Comparison of ENCODE assay signal across 1 cellular context in the genomic region with DNA sequence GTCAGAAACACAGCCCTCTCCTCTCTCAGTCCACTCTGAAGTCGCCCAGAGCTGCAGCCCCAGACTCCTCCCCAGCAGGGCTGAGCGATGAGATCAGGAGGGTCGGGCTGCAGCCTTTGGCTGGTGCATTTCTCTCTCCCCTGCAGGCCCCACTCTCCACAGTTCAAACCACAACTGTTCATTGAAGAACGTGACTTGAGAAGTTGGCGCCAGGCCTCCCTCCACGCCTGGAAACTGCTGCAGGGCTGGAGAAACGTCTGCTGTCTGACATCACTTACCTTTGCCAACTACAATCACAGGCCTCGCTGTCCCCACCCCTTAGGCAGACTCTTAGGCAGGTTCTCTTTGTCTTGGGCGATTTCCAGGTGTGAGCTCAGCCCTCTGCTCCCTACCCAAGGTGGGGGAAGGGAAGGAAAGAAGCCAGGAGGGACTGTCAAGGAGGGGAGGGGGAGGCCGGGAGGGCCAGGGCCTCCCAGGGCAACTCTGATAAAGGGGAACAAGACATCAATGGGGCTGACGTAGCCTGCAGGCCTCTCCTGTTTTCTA.
TF ChIP-seq lines count a peak whose summit lies in the region.

No MANE protein-coding gene starts in this region.

TF ChIP-seq in HepG2, 621 proteins besides CTCF, POLR2A, EP300 and RAD21 (continues in another document):
- TF ChIP-seq ZSCAN25 (CRISPR knock-in tag; IDR thresholded peaks at IDR 0.05) (peak; percentile 69; the same call in 1 of the 2 replicates), POGZ (CRISPR knock-in tag; IDR thresholded peaks at IDR 0.05) (peak; percentile 14; the same call in 1 of the 2 replicates), FOXA1 (IDR thresholded peaks at IDR 0.05) (no peak), FOXA1 (CRISPR knock-in tag; IDR thresholded peaks at IDR 0.05) (no peak), NR2C2 (CRISPR knock-in tag; IDR thresholded peaks at IDR 0.05; ENCODE audit: borderline replicate concordance) (no peak), ZNF562 (CRISPR knock-in tag; IDR thresholded peaks at IDR 0.05; ENCODE audit: borderline replicate concordance) (no peak), ZNF530 (CRISPR knock-in tag; IDR thresholded peaks at IDR 0.05; ENCODE audit: low read depth) (no peak), KLF12 (CRISPR knock-in tag; IDR thresholded peaks at IDR 0.05; ENCODE audit: borderline replicate concordance) (no peak), SRF (IDR thresholded peaks at IDR 0.05; ENCODE audit: low read depth, low read length) (no peak), PHF8 (CRISPR knock-in tag; IDR thresholded peaks at IDR 0.05) (0 out of 2 replicates have a peak, but pooled peaks have one; percentile 9), ZNF274 (CRISPR knock-in tag; IDR thresholded peaks at IDR 0.05) (no peak), ZKSCAN5 (CRISPR knock-in tag; IDR thresholded peaks at IDR 0.05) (no peak), IKZF4 (CRISPR knock-in tag; IDR thresholded peaks at IDR 0.05; ENCODE audit: borderline replicate concordance, low read depth, not compliant biosample characterization) (no peak), EHMT2 (IDR thresholded peaks at IDR 0.05; ENCODE audit: borderline replicate concordance, low read depth, low read length) (no peak), KLF6 (CRISPR knock-in tag; IDR thresholded peaks at IDR 0.05) (0 out of 2 replicates have a peak, but pooled peaks have one; percentile 19), ATF7 (IDR thresholded peaks at IDR 0.05) (no peak), ATF7 (CRISPR knock-in tag; IDR thresholded peaks at IDR 0.05) (0 out of 2 replicates have a peak, but pooled peaks have one; percentile 24), ZNF317 (CRISPR knock-in tag; IDR thresholded peaks at IDR 0.05) (no peak), MYC (CRISPR knock-in tag; IDR thresholded peaks at IDR 0.05; ENCODE audit: borderline replicate concordance) (0 out of 2 replicates have a peak, but pooled peaks have one; percentile 35), ZKSCAN8 (CRISPR knock-in tag; IDR thresholded peaks at IDR 0.05; ENCODE audit: borderline replicate concordance) (no peak), ZNF282 (IDR thresholded peaks at IDR 0.05; ENCODE audit: partially characterized antibody) (no peak), DMAP1 (CRISPR knock-in tag; IDR thresholded peaks at IDR 0.05) (peak; percentile 39; the same call in 1 of the 2 replicates)
- TF ChIP-seq, protein P1, sequence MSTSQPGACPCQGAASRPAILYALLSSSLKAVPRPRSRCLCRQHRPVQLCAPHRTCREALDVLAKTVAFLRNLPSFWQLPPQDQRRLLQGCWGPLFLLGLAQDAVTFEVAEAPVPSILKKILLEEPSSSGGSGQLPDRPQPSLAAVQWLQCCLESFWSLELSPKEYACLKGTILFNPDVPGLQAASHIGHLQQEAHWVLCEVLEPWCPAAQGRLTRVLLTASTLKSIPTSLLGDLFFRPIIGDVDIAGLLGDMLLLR (CRISPR knock-in tag; IDR thresholded peaks at IDR 0.05): no peak
- TF ChIP-seq, protein P2, sequence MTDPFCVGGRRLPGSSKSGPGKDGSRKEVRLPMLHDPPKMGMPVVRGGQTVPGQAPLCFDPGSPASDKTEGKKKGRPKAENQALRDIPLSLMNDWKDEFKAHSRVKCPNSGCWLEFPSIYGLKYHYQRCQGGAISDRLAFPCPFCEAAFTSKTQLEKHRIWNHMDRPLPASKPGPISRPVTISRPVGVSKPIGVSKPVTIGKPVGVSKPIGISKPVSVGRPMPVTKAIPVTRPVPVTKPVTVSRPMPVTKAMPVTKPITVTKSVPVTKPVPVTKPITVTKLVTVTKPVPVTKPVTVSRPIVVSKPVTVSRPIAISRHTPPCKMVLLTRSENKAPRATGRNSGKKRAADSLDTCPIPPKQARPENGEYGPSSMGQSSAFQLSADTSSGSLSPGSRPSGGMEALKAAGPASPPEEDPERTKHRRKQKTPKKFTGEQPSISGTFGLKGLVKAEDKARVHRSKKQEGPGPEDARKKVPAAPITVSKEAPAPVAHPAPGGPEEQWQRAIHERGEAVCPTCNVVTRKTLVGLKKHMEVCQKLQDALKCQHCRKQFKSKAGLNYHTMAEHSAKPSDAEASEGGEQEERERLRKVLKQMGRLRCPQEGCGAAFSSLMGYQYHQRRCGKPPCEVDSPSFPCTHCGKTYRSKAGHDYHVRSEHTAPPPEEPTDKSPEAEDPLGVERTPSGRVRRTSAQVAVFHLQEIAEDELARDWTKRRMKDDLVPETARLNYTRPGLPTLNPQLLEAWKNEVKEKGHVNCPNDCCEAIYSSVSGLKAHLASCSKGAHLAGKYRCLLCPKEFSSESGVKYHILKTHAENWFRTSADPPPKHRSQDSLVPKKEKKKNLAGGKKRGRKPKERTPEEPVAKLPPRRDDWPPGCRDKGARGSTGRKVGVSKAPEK (CRISPR knock-in tag; IDR thresholded peaks at IDR 0.05; ENCODE audit: borderline replicate concordance): 0 out of 2 replicates have a peak, but pooled peaks have one; percentile 38
- TF ChIP-seq, protein P3, sequence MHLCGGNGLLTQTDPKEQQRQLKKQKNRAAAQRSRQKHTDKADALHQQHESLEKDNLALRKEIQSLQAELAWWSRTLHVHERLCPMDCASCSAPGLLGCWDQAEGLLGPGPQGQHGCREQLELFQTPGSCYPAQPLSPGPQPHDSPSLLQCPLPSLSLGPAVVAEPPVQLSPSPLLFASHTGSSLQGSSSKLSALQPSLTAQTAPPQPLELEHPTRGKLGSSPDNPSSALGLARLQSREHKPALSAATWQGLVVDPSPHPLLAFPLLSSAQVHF (CRISPR knock-in tag; IDR thresholded peaks at IDR 0.05): no peak
- TF ChIP-seq, protein P4, sequence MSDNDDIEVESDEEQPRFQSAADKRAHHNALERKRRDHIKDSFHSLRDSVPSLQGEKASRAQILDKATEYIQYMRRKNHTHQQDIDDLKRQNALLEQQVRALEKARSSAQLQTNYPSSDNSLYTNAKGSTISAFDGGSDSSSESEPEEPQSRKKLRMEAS (IDR thresholded peaks at IDR 0.05): peak; percentile 44
- TF ChIP-seq, protein P5, sequence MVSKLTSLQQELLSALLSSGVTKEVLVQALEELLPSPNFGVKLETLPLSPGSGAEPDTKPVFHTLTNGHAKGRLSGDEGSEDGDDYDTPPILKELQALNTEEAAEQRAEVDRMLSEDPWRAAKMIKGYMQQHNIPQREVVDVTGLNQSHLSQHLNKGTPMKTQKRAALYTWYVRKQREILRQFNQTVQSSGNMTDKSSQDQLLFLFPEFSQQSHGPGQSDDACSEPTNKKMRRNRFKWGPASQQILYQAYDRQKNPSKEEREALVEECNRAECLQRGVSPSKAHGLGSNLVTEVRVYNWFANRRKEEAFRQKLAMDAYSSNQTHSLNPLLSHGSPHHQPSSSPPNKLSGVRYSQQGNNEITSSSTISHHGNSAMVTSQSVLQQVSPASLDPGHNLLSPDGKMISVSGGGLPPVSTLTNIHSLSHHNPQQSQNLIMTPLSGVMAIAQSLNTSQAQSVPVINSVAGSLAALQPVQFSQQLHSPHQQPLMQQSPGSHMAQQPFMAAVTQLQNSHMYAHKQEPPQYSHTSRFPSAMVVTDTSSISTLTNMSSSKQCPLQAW (CRISPR knock-in tag; IDR thresholded peaks at IDR 0.05): peak; percentile 36; the same call in 1 of the 2 replicates
- TF ChIP-seq, protein P6, sequence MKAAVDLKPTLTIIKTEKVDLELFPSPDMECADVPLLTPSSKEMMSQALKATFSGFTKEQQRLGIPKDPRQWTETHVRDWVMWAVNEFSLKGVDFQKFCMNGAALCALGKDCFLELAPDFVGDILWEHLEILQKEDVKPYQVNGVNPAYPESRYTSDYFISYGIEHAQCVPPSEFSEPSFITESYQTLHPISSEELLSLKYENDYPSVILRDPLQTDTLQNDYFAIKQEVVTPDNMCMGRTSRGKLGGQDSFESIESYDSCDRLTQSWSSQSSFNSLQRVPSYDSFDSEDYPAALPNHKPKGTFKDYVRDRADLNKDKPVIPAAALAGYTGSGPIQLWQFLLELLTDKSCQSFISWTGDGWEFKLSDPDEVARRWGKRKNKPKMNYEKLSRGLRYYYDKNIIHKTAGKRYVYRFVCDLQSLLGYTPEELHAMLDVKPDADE (CRISPR knock-in tag; IDR thresholded peaks at IDR 0.05): no peak
- TF ChIP-seq, protein P7, sequence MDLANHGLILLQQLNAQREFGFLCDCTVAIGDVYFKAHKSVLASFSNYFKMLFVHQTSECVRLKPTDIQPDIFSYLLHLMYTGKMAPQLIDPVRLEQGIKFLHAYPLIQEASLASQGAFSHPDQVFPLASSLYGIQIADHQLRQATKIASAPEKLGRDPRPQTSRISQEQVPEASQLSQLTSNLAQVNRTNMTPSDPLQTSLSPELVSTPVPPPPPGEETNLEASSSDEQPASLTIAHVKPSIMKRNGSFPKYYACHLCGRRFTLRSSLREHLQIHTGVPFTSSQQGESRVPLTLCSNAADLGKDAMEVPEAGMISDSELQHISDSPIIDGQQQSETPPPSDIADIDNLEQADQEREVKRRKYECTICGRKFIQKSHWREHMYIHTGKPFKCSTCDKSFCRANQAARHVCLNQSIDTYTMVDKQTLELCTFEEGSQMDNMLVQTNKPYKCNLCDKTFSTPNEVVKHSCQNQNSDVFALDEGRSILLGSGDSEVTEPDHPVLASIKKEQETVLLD (CRISPR knock-in tag; IDR thresholded peaks at IDR 0.05; ENCODE audit: low read depth): no peak
- TF ChIP-seq, protein P8, sequence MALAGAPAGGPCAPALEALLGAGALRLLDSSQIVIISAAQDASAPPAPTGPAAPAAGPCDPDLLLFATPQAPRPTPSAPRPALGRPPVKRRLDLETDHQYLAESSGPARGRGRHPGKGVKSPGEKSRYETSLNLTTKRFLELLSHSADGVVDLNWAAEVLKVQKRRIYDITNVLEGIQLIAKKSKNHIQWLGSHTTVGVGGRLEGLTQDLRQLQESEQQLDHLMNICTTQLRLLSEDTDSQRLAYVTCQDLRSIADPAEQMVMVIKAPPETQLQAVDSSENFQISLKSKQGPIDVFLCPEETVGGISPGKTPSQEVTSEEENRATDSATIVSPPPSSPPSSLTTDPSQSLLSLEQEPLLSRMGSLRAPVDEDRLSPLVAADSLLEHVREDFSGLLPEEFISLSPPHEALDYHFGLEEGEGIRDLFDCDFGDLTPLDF (CRISPR knock-in tag; IDR thresholded peaks at IDR 0.05): no peak
- TF ChIP-seq, protein P9, sequence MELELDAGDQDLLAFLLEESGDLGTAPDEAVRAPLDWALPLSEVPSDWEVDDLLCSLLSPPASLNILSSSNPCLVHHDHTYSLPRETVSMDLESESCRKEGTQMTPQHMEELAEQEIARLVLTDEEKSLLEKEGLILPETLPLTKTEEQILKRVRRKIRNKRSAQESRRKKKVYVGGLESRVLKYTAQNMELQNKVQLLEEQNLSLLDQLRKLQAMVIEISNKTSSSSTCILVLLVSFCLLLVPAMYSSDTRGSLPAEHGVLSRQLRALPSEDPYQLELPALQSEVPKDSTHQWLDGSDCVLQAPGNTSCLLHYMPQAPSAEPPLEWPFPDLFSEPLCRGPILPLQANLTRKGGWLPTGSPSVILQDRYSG (CRISPR knock-in tag; IDR thresholded peaks at IDR 0.05): no peak
- TF ChIP-seq, protein P10, sequence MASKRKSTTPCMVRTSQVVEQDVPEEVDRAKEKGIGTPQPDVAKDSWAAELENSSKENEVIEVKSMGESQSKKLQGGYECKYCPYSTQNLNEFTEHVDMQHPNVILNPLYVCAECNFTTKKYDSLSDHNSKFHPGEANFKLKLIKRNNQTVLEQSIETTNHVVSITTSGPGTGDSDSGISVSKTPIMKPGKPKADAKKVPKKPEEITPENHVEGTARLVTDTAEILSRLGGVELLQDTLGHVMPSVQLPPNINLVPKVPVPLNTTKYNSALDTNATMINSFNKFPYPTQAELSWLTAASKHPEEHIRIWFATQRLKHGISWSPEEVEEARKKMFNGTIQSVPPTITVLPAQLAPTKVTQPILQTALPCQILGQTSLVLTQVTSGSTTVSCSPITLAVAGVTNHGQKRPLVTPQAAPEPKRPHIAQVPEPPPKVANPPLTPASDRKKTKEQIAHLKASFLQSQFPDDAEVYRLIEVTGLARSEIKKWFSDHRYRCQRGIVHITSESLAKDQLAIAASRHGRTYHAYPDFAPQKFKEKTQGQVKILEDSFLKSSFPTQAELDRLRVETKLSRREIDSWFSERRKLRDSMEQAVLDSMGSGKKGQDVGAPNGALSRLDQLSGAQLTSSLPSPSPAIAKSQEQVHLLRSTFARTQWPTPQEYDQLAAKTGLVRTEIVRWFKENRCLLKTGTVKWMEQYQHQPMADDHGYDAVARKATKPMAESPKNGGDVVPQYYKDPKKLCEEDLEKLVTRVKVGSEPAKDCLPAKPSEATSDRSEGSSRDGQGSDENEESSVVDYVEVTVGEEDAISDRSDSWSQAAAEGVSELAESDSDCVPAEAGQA (IDR thresholded peaks at IDR 0.05; ENCODE audit: low read depth): no peak
- TF ChIP-seq, protein P10 (CRISPR knock-in tag; IDR thresholded peaks at IDR 0.05; ENCODE audit: borderline replicate concordance): no peak
